ENCODE assay signal across 18 cellular contexts in genomic region chr5:84568171-84568570, GRCh38.
A peak's percentile ranks its signal among the peaks of the same experiment; 100 is the strongest.
DNase-seq lines count a peak whose midpoint lies in the region; ATAC-seq lines count a peak whose summit lies in the region.
"Had no signal": no experiment of that assay in that cellular context is flagged by ENCODE, and none has a peak within 500 bp of the region (broad histone marks: within the 10 kb centered on the region; RNA-seq: fewer than 3 reads in every experiment).

No MANE protein-coding gene starts in this region.

- DNase-seq in caudate nucleus (lab: John Stamatoyannopoulos, UW) (peak in 8 of 61 donors; percentile 4 to 42 (median 18)), medulla oblongata (ENCODE audit: extremely low spot score) (peak; percentile 75), activated T-cell treated with anti-CD3 and anti-CD28 coated beads for 4 hours (no peak), NCI-H146 (lab: John Stamatoyannopoulos, UW) (no peak)
- DNase-seq: ACHN, AML-193, Caco-2, EL, KG1, NCI-H2081 treated with DMSO at 0.1 percent for 48 hours, NCI-H524, Peyer's patch, SK-N-SH had no signal

- ATAC-seq in HG03378 (IDR thresholded peaks at IDR 0.05; ENCODE audit: unreplicated experiment): no peak
- ATAC-seq: HepG2, Right ventricle myocardium inferior had no signal

- WGBS in HUES64: 89% methylated on average over 1 of the region's 1 CpG

- no peaks in the 10 kb centered on the region for H3K36me3 ChIP-seq in HUES64 (ENCODE audit: insufficient read depth, low read length)
- H3K36me3 ChIP-seq: Peyer's patch had no signal

- H3K4me1 ChIP-seq in HUES64 (ENCODE audit: insufficient read depth, low read length): peaks cover 46% of the 10 kb centered on the region
- H3K4me1 ChIP-seq: Caco-2, Peyer's patch had no signal

- H3K27ac ChIP-seq in HUES64 (ENCODE audit: low read depth, low read length) (peak overlapping the region; percentile 29; the same call in 1 of the 2 replicates), caudate nucleus (ENCODE audit: low read depth, low read length) (peak overlapping the region; percentile 81), temporal lobe (ENCODE audit: low read depth, low read length) (peak overlapping the region; percentile 85)
- H3K27ac ChIP-seq: Peyer's patch had no signal

- no peak overlapping the region for H3K4me3 ChIP-seq in HUES64 (ENCODE audit: low read length)
- H3K4me3 ChIP-seq: Peyer's patch had no signal

- no peak overlapping the region for H3K9ac ChIP-seq in HUES64 (ENCODE audit: low read depth, low read length)
- H3K9ac ChIP-seq: SK-N-SH had no signal

- no peaks in the 10 kb centered on the region for H3K9me3 ChIP-seq in HUES64 (ENCODE audit: insufficient read depth, low read depth, low read length)
- H3K9me3 ChIP-seq: Caco-2, Peyer's patch, SK-N-SH had no signal

- no peaks in the 10 kb centered on the region for H3K27me3 ChIP-seq in HUES64 (ENCODE audit: insufficient read depth, low read length)
- H3K27me3 ChIP-seq: Peyer's patch had no signal

Comparison
In these comparisons a context has a peak if more than half of its experiments do, and no peak if none do; other contexts are left out.
1. H3K27ac ChIP-seq: peak in every context shown above with its lines; median percentile 85 in temporal lobe; 81 in caudate nucleus; 29 in HUES64.